1 cellular context compared by ENCODE assay signal in the genomic region with DNA sequence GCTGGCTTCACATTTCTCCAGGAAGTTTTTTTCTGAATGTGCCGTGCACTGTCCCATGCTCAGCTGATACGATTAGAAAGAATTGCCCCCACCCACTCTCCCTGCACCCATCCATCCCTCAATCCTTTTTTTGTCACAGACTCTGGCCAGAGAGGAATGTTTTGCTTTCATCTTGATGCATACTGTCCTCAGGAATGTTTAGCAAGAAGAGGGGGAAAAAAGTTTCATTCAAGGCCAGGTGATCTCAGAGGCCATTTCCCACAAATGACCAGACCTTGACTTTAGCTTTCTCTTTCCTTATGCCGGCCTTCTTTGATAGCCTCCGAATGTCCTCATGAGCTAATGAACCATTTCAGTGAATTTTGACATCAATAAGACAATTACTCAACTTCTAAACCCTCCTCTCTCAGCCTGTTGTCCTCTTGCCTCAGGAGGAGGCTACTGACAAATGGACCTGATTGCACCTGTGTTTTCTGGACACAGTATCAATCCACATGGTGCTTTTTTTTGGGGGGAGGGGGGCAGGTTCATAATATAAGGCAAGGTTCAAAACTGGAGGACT.
TF ChIP-seq lines count a peak whose summit lies in the region.

No MANE protein-coding gene starts in this region.

TF ChIP-seq in A549, 52 proteins besides CTCF, POLR2A, EP300 and RAD21 (continued from another document):
- TF ChIP-seq, protein P1, sequence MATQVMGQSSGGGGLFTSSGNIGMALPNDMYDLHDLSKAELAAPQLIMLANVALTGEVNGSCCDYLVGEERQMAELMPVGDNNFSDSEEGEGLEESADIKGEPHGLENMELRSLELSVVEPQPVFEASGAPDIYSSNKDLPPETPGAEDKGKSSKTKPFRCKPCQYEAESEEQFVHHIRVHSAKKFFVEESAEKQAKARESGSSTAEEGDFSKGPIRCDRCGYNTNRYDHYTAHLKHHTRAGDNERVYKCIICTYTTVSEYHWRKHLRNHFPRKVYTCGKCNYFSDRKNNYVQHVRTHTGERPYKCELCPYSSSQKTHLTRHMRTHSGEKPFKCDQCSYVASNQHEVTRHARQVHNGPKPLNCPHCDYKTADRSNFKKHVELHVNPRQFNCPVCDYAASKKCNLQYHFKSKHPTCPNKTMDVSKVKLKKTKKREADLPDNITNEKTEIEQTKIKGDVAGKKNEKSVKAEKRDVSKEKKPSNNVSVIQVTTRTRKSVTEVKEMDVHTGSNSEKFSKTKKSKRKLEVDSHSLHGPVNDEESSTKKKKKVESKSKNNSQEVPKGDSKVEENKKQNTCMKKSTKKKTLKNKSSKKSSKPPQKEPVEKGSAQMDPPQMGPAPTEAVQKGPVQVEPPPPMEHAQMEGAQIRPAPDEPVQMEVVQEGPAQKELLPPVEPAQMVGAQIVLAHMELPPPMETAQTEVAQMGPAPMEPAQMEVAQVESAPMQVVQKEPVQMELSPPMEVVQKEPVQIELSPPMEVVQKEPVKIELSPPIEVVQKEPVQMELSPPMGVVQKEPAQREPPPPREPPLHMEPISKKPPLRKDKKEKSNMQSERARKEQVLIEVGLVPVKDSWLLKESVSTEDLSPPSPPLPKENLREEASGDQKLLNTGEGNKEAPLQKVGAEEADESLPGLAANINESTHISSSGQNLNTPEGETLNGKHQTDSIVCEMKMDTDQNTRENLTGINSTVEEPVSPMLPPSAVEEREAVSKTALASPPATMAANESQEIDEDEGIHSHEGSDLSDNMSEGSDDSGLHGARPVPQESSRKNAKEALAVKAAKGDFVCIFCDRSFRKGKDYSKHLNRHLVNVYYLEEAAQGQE (IDR thresholded peaks at IDR 0.05) = no peak
- peak; percentile 42 to 85; a peak in 4 of 5 replicates for TF ChIP-seq JUN (IDR thresholded peaks at IDR 0.05)
- 0 out of 2 replicates have a peak, but pooled peaks have one; percentile 61 for TF ChIP-seq FOSL2 (IDR thresholded peaks at IDR 0.05)
- TF ChIP-seq FOSL2 (CRISPR knock-in tag; IDR thresholded peaks at IDR 0.05) = peak; percentile 66
- no peak for TF ChIP-seq ZC3H11A (IDR thresholded peaks at IDR 0.05)
- no peak for TF ChIP-seq BHLHE40 (IDR thresholded peaks at IDR 0.05; ENCODE audit: low read depth, low read length)
- no peak for TF ChIP-seq HOXA7 (CRISPR knock-in tag; IDR thresholded peaks at IDR 0.05)
- no peak for TF ChIP-seq KDM5A (IDR thresholded peaks at IDR 0.05)
- TF ChIP-seq RNF2 (IDR thresholded peaks at IDR 0.05; ENCODE audit: borderline replicate concordance, low read depth) = no peak
- TF ChIP-seq HDAC2 (IDR thresholded peaks at IDR 0.05) = no peak
- peak; percentile 48 to 52; a peak in 2 of 4 replicates for TF ChIP-seq CEBPB (IDR thresholded peaks at IDR 0.05)
- TF ChIP-seq PHF8 (IDR thresholded peaks at IDR 0.05; ENCODE audit: borderline replicate concordance, low read depth) = no peak
- no peak for TF ChIP-seq ESRRA (IDR thresholded peaks at IDR 0.05; ENCODE audit: borderline replicate concordance, low read length)
- TF ChIP-seq CBX8 (IDR thresholded peaks at IDR 0.05) = no peak
- TF ChIP-seq KDM1A (IDR thresholded peaks at IDR 0.05; ENCODE audit: low read depth) = no peak
- no peak for TF ChIP-seq HEYL (CRISPR knock-in tag; IDR thresholded peaks at IDR 0.05)
- peak; percentile 78 for TF ChIP-seq JUNB (IDR thresholded peaks at IDR 0.05)
- no peak for TF ChIP-seq EHMT2 (IDR thresholded peaks at IDR 0.05; ENCODE audit: low read depth)
- TF ChIP-seq TP53 (CRISPR knock-in tag; IDR thresholded peaks at IDR 0.05) = no peak
- TF ChIP-seq, protein P2, sequence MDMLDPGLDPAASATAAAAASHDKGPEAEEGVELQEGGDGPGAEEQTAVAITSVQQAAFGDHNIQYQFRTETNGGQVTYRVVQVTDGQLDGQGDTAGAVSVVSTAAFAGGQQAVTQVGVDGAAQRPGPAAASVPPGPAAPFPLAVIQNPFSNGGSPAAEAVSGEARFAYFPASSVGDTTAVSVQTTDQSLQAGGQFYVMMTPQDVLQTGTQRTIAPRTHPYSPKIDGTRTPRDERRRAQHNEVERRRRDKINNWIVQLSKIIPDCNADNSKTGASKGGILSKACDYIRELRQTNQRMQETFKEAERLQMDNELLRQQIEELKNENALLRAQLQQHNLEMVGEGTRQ (IDR thresholded peaks at IDR 0.05) = no peak
- TF ChIP-seq, protein P3, sequence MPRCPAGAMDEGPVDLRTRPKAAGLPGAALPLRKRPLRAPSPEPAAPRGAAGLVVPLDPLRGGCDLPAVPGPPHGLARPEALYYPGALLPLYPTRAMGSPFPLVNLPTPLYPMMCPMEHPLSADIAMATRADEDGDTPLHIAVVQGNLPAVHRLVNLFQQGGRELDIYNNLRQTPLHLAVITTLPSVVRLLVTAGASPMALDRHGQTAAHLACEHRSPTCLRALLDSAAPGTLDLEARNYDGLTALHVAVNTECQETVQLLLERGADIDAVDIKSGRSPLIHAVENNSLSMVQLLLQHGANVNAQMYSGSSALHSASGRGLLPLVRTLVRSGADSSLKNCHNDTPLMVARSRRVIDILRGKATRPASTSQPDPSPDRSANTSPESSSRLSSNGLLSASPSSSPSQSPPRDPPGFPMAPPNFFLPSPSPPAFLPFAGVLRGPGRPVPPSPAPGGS (IDR thresholded peaks at IDR 0.05) = peak; percentile 62; the same call in 1 of the 3 replicates
- no peak for TF ChIP-seq ZFP36 (IDR thresholded peaks at IDR 0.05; ENCODE audit: borderline replicate concordance, partially characterized antibody)
- TF ChIP-seq, protein P4, sequence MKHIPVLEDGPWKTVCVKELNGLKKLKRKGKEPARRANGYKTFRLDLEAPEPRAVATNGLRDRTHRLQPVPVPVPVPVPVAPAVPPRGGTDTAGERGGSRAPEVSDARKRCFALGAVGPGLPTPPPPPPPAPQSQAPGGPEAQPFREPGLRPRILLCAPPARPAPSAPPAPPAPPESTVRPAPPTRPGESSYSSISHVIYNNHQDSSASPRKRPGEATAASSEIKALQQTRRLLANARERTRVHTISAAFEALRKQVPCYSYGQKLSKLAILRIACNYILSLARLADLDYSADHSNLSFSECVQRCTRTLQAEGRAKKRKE (CRISPR knock-in tag; IDR thresholded peaks at IDR 0.05; ENCODE audit: low read depth) = 0 out of 2 replicates have a peak, but pooled peaks have one; percentile 30
- no peak for TF ChIP-seq CHD4 (IDR thresholded peaks at IDR 0.05; ENCODE audit: borderline replicate concordance)
- no peak for TF ChIP-seq FOSB (CRISPR knock-in tag; IDR thresholded peaks at IDR 0.05)
- TF ChIP-seq HOXB13 (CRISPR knock-in tag; IDR thresholded peaks at IDR 0.05; ENCODE audit: low read depth) = no peak
- 0 out of 2 replicates have a peak, but pooled peaks have one; percentile 57 for TF ChIP-seq HOXB5 (CRISPR knock-in tag; IDR thresholded peaks at IDR 0.05)
- TF ChIP-seq SREBF2 (IDR thresholded peaks at IDR 0.05) = no peak
- no peak for TF ChIP-seq ZNF302 (CRISPR knock-in tag; IDR thresholded peaks at IDR 0.05)
- no peak for TF ChIP-seq CHD2 (IDR thresholded peaks at IDR 0.05; ENCODE audit: low read length, partially characterized antibody)
- TF ChIP-seq, protein P5, sequence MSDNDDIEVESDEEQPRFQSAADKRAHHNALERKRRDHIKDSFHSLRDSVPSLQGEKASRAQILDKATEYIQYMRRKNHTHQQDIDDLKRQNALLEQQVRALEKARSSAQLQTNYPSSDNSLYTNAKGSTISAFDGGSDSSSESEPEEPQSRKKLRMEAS (IDR thresholded peaks at IDR 0.05) = 0 out of 2 replicates have a peak, but pooled peaks have one; percentile 44
- TF ChIP-seq FOXS1 (CRISPR knock-in tag; IDR thresholded peaks at IDR 0.05) = no peak
- TF ChIP-seq CBX2 (IDR thresholded peaks at IDR 0.05; ENCODE audit: borderline replicate concordance, low read depth) = no peak
- TF ChIP-seq, protein P6, sequence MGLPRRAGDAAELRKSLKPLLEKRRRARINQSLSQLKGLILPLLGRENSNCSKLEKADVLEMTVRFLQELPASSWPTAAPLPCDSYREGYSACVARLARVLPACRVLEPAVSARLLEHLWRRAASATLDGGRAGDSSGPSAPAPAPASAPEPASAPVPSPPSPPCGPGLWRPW (IDR thresholded peaks at IDR 0.05) = no peak
